Comparison of ENCODE assay signal across 11 cellular contexts in the genomic region with DNA sequence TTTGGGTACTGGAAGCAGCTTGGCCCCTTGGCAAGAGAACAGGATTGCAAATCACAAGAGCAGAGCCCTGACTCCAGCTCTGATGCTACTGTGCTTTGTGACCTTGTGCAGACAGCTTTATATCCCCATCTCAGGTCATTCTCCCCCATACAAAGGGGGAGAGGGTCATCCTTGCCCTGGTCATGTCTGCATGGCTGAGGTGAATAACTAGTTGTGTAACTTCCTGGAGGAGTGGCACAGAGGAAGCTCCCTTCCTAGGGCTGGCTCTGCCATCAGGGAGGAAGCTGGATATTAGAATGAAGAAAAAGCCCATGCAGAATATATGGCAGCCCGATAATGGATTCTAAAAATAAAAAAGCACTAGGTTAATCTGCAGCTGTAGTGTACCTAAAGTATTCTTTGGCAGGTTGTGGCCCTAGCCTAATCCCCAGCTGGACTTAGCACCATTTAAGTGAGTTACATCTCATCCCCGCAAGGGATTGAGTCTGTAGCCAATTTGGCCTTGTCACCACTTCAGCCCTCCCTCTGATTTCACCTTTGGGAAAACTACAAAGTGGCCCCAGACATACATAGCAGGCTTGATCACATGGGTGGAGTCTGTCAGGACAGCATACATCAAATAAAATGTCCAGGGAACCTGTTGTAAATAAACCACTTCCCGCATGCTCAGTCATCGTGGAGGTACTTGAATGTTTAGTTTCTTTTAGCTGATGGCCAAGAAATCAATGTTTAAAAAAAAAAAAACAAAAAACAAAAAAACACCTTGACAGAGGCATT.
DNase-seq lines count a peak whose midpoint lies in the region; ATAC-seq, FAIRE-seq and TF ChIP-seq lines count a peak whose summit lies in the region.
"Had no signal": no experiment of that assay in that cellular context is flagged by ENCODE, and none has a peak within 500 bp of the region (broad histone marks: within the 10 kb centered on the region; RNA-seq: fewer than 3 reads in every experiment).

No MANE protein-coding gene starts in this region.

- POLR2A ChIA-PET in A673 (lab: Charles Lee; ENCODE audit: low non-redundant PET) = no interaction called here

- no peak for FAIRE-seq in astrocyte (lab: Jason Lieb, UNC)
- FAIRE-seq in GM19239 (lab: Jason Lieb, UNC) = no peak

- H3K9me3 ChIP-seq in astrocyte (ENCODE audit: insufficient read depth, low read depth, low read length) (no peaks in the 10 kb centered on the region), mucosa of descending colon (no peaks in the 10 kb centered on the region), uterus (no peaks in the 10 kb centered on the region), A673 (ENCODE audit: low read depth, low read length, poor library complexity, severe bottlenecking) (no peaks in the 10 kb centered on the region)

- intact Hi-C loops in mucosa of descending colon (cut with DNase I, micrococcal nuclease) (loop anchor here in 1 of 2 donors (10.0 kb wide), 1 partner anchor 139 kb away; the partner anchor contains the start of gene DHRS3), uterus (cut with DNase I; ENCODE audit: low total_unique reads) (no loop called here), A673 (cut with micrococcal nuclease; ENCODE audit: unreplicated experiment) (no loop called here)

- peak overlapping the region; percentile 31 for H3K4me3 Mint-ChIP-seq in activated naive CD4-positive, alpha-beta T cell treated with anti-CD3 and anti-CD28 coated beads, Interleukin-2, amount 10 ng/mL, durations not matched to agents 7 days and 5 days
- H3K4me3 Mint-ChIP-seq in astrocyte (ENCODE audit: unreplicated experiment) = peak overlapping the region; percentile 8

- H3K36me3 ChIP-seq in astrocyte (ENCODE audit: insufficient read depth, low read length) = no peaks in the 10 kb centered on the region
- peaks cover 5% of the 10 kb centered on the region for H3K36me3 ChIP-seq in mucosa of descending colon (ENCODE audit: low read depth)
- no peaks in the 10 kb centered on the region for H3K36me3 ChIP-seq in uterus
- H3K36me3 ChIP-seq in A673 (ENCODE audit: insufficient read depth, low read length, poor library complexity, severe bottlenecking) = no peaks in the 10 kb centered on the region

- H3K4me1 ChIP-seq in astrocyte (ENCODE audit: insufficient read depth, low read length) = peaks cover 57% of the 10 kb centered on the region
- peaks cover 56% of the 10 kb centered on the region for H3K4me1 ChIP-seq in mucosa of descending colon (ENCODE audit: low read depth)
- H3K4me1 ChIP-seq in uterus = peaks cover 21 to 37% of the 10 kb centered on the region in 2 donors
- H3K4me1 ChIP-seq in A673 (ENCODE audit: insufficient read depth, low read length, poor library complexity, severe bottlenecking) = peaks cover 14% of the 10 kb centered on the region

- no peak overlapping the region for H3K4me3 ChIP-seq in astrocyte (ENCODE audit: insufficient read depth, low read depth, low read length)
- H3K4me3 ChIP-seq in mucosa of descending colon = no peak overlapping the region
- no peak overlapping the region for H3K4me3 ChIP-seq in uterus
- no peak overlapping the region for H3K4me3 ChIP-seq in A673 (ENCODE audit: low read depth, low read length, poor library complexity, severe bottlenecking)

- no peak overlapping the region for H3K9ac ChIP-seq in astrocyte (ENCODE audit: low read length)

- no peak overlapping the region for H2AFZ ChIP-seq in astrocyte (ENCODE audit: low read depth, low read length)

- no peaks in the 10 kb centered on the region for H3K9me3 Mint-ChIP-seq in activated naive CD4-positive, alpha-beta T cell treated with anti-CD3 and anti-CD28 coated beads, Interleukin-2, amount 10 ng/mL, durations not matched to agents 7 days and 5 days
- H3K9me3 Mint-ChIP-seq in activated naive CD4-positive, alpha-beta T cell treated with anti-CD3 and anti-CD28 coated beads, Interleukin-2, amount 50 U/mL, for 72 hours = no peaks in the 10 kb centered on the region
- peaks cover 4% of the 10 kb centered on the region for H3K9me3 Mint-ChIP-seq in astrocyte (ENCODE audit: unreplicated experiment)

- BruUV-seq in A673 (replicated peaks; lab: Mats Ljungman, UMichigan) = no TSS peak

- ATAC-seq in activated naive CD4-positive, alpha-beta T cell treated with anti-CD3 and anti-CD28 coated beads, Interleukin-2, amount 50 U/mL, for 72 hours = no peak
- ATAC-seq in mucosa of descending colon (peak; percentile 60), GM18868 (IDR thresholded peaks at IDR 0.05; ENCODE audit: unreplicated experiment) (no peak)

- H3K27me3 ChIP-seq in astrocyte (ENCODE audit: insufficient read depth, low read length) (no peaks in the 10 kb centered on the region), uterus (no peaks in the 10 kb centered on the region), A673 (replicated peaks; ENCODE audit: insufficient read depth, low read depth, low read length, poor library complexity) (no peaks in the 10 kb centered on the region)

- CTCF ChIA-PET in activated naive CD4-positive, alpha-beta T cell treated with anti-CD3 and anti-CD28 coated beads, Interleukin-2, amount 10 ng/mL, durations not matched to agents 7 days and 5 days (lab: Charles Lee) = interaction anchor here (1.0 to 1.7 kb wide), 4 partner anchors 14 to 145 kb away, joined by 3 to 6 read pairs (median 3); no protein-coding TSS in a partner anchor
- CTCF ChIA-PET in A673 (lab: Charles Lee) = no interaction called here

- peaks cover 71% of the 10 kb centered on the region for H3K36me3 Mint-ChIP-seq in activated naive CD4-positive, alpha-beta T cell treated with anti-CD3 and anti-CD28 coated beads, Interleukin-2, amount 10 ng/mL, durations not matched to agents 7 days and 5 days
- peaks cover 23 to 37% of the 10 kb centered on the region in 2 donors for H3K36me3 Mint-ChIP-seq in activated naive CD4-positive, alpha-beta T cell treated with anti-CD3 and anti-CD28 coated beads, Interleukin-2, amount 50 U/mL, for 72 hours
- H3K36me3 Mint-ChIP-seq in astrocyte (ENCODE audit: low read depth, unreplicated experiment) = peaks cover 14% of the 10 kb centered on the region

- H4K20me1 ChIP-seq in astrocyte (ENCODE audit: insufficient read depth, low read length) = no peaks in the 10 kb centered on the region

- peak overlapping the region; percentile 6 for H3K4me2 ChIP-seq in astrocyte (ENCODE audit: low read length)

- no peak for DNase-seq in activated naive CD4-positive, alpha-beta T cell treated with anti-CD3 and anti-CD28 coated beads, Interleukin-2, amount 10 ng/mL, durations not matched to agents 7 days and 5 days
- DNase-seq in activated naive CD4-positive, alpha-beta T cell treated with anti-CD3 and anti-CD28 coated beads, Interleukin-2, amount 50 U/mL, for 72 hours (ENCODE audit: low spot score in 2 of 2) = no peak
- peak; percentile 90 for DNase-seq in astrocyte (ENCODE audit: low read depth)
- peak in 1 of 3 donors; percentile 65 for DNase-seq in mucosa of descending colon
- no peak for DNase-seq in uterus
- no peak for DNase-seq in A673 (ENCODE audit: low spot score)
- DNase-seq in GM19239 (ENCODE audit: insufficient read length, low spot score) = no peak
- DNase-seq: activated CD4-positive, alpha-beta T cell treated with anti-CD3 and anti-CD28 coated beads for 48 hours; dermis blood vessel endothelial cell; left cardiac atrium had no signal

- no peaks in the 10 kb centered on the region for H3K27me3 Mint-ChIP-seq in activated naive CD4-positive, alpha-beta T cell treated with anti-CD3 and anti-CD28 coated beads, Interleukin-2, amount 10 ng/mL, durations not matched to agents 7 days and 5 days
- H3K27me3 Mint-ChIP-seq in astrocyte (ENCODE audit: low read depth, unreplicated experiment) = no peaks in the 10 kb centered on the region

- no peaks in the 10 kb centered on the region for H3K79me2 ChIP-seq in astrocyte (ENCODE audit: insufficient read depth, low read length)

- peaks cover 95% of the 10 kb centered on the region for H3K4me1 Mint-ChIP-seq in activated naive CD4-positive, alpha-beta T cell treated with anti-CD3 and anti-CD28 coated beads, Interleukin-2, amount 10 ng/mL, durations not matched to agents 7 days and 5 days
- peaks cover 11% of the 10 kb centered on the region for H3K4me1 Mint-ChIP-seq in astrocyte (ENCODE audit: low read depth, unreplicated experiment)

- peak overlapping the region; percentile 87 for H3K27ac Mint-ChIP-seq in activated naive CD4-positive, alpha-beta T cell treated with anti-CD3 and anti-CD28 coated beads, Interleukin-2, amount 10 ng/mL, durations not matched to agents 7 days and 5 days
- peak overlapping the region in 1 of 2 donors; percentile 63 for H3K27ac Mint-ChIP-seq in activated naive CD4-positive, alpha-beta T cell treated with anti-CD3 and anti-CD28 coated beads, Interleukin-2, amount 50 U/mL, for 72 hours
- H3K27ac Mint-ChIP-seq in astrocyte (ENCODE audit: unreplicated experiment) = no peak overlapping the region

- TF ChIP-seq POLR2A in uterus (IDR thresholded peaks at IDR 0.05) = no peak

- TF ChIP-seq CTCF in astrocyte (IDR thresholded peaks at IDR 0.05; ENCODE audit: insufficient read depth, low read depth, low read length) (no peak), mucosa of descending colon (IDR thresholded peaks at IDR 0.05) (no peak), uterus (IDR thresholded peaks at IDR 0.05) (no peak), A673 (conservative IDR thresholded peaks at IDR 0.05; ENCODE audit: low read depth, low read length) (no peak)

- H3K27ac ChIP-seq in astrocyte (ENCODE audit: low read depth, low read length) (peak overlapping the region; percentile 49), uterus (peak overlapping the region; percentile 72 to 80), A673 (ENCODE audit: low read depth, low read length, poor library complexity, severe bottlenecking) (no peak overlapping the region)
